In the genomic region with DNA sequence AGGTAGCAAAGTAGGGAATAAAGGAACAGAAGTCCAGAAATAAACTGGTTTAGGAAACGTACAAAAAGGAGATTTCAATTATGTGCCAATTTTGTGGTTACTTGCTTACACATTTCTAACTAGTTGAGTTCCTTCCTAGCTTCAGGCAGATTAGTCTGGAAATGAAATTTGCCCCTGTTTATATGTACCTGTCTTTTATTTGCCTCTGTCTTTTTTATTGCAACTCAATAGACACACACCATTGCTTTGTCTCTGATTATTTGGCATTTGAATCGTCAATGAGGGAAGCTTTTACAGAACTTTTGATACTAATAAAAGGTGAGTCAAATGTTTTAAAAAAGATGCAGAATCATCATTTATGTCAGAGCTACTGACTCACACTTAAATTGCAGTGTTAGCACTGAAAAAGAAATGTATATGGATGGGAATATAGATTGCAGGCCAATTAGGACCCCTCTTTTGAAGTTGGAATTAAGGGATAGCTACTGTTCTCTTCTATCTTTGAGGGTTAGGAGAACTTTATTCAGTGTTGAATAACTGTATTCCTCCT, we compare ENCODE assay signal across 18 cellular contexts.
A peak's percentile ranks its signal among the peaks of the same experiment; 100 is the strongest.
DNase-seq lines count a peak whose midpoint lies in the region; ATAC-seq, FAIRE-seq and TF ChIP-seq lines count a peak whose summit lies in the region.
"Had no signal": no experiment of that assay in that cellular context is flagged by ENCODE, and none has a peak within 500 bp of the region (broad histone marks: within the 10 kb centered on the region; RNA-seq: fewer than 3 reads in every experiment).

No MANE protein-coding gene starts in this region.

- H3K9me3 Mint-ChIP-seq in memory B cell, result no peaks in the 10 kb centered on the region
- no peaks in the 10 kb centered on the region for H3K9me3 Mint-ChIP-seq in natural killer cell treated with Interleukin-12 subunit alpha and Interleukin-12 subunit beta and Interleukin-15 and Interleukin-18, amount 100 ng/mL, for 72 hours

- H3K36me3 Mint-ChIP-seq in memory B cell, result peaks cover 19% of the 10 kb centered on the region
- no peaks in the 10 kb centered on the region for H3K36me3 Mint-ChIP-seq in natural killer cell treated with Interleukin-12 subunit alpha and Interleukin-12 subunit beta and Interleukin-15 and Interleukin-18, amount 100 ng/mL, for 72 hours

- TF ChIP-seq POLR2A in A549 (IDR thresholded peaks at IDR 0.05; ENCODE audit: low read length), result no peak

- peaks cover 54% of the 10 kb centered on the region for H3K4me1 Mint-ChIP-seq in memory B cell
- peaks cover 30 to 40% of the 10 kb centered on the region in 2 donors for H3K4me1 Mint-ChIP-seq in natural killer cell treated with Interleukin-12 subunit alpha and Interleukin-12 subunit beta and Interleukin-15 and Interleukin-18, amount 100 ng/mL, for 72 hours (ENCODE audit: low read depth in 2 of 2)

- CTCF ChIA-PET in A549 (lab: Yijun Ruan, JAX), result interaction anchor here (1.0 kb wide), 1 partner anchor 52 kb away, joined by 3 read pairs; no protein-coding TSS in a partner anchor
- CTCF ChIA-PET in PC-3 (lab: Charles Lee), result interaction anchor here (0.9 to 1.3 kb wide), 3 partner anchors 33 to 40 kb away, joined by 5 to 6 read pairs (median 5); no protein-coding TSS in a partner anchor

- H3K79me2 ChIP-seq in PC-3 (ENCODE audit: low read length), result peaks cover 8% of the 10 kb centered on the region; the same call in 1 of the 2 replicates

- H4K20me1 ChIP-seq in PC-3 (ENCODE audit: low read length), result no peaks in the 10 kb centered on the region

- H3K9ac ChIP-seq in PC-3 (ENCODE audit: low read length), result peak overlapping the region; percentile 46
- H3K9ac ChIP-seq: BLaER1 treated with 17β-estradiol and CSF1 and Interleukin-3, amounts not matched to agents 10 nM and 100 nM had no signal

- no peaks in the 10 kb centered on the region for H3K9me3 ChIP-seq in A549
- no peaks in the 10 kb centered on the region for H3K9me3 ChIP-seq in PC-3 (ENCODE audit: low read length)
- H3K9me3 ChIP-seq: HAP-1 had no signal

- H3K27me3 ChIP-seq in PC-3 (ENCODE audit: low read length), result no peaks in the 10 kb centered on the region
- H3K27me3 ChIP-seq in bronchial epithelial cell (ENCODE audit: control insufficient read depth, insufficient read depth, low read length), result no peaks in the 10 kb centered on the region
- H3K27me3 ChIP-seq: BLaER1 treated with 17β-estradiol and CSF1 and Interleukin-3, amounts not matched to agents 10 nM and 100 nM had no signal

- H3K4me2 ChIP-seq in A549, result no peak overlapping the region
- H3K4me2 ChIP-seq in PC-3 (ENCODE audit: low read length), result peak overlapping the region; percentile 78

- TF ChIP-seq EP300 in A549 (IDR thresholded peaks at IDR 0.05), result no peak

- ATAC-seq in A549, result no peak
- ATAC-seq in PC-3, result peak; percentile 77
- no peak for ATAC-seq in memory B cell (ENCODE audit: low read depth)
- ATAC-seq in natural killer cell treated with Interleukin-12 subunit alpha and Interleukin-12 subunit beta and Interleukin-15 and Interleukin-18, amount 100 ng/mL, for 72 hours, result no peak
- ATAC-seq: SK-N-SH treated with all-trans-retinoic acid at 6 μM for 48 hours had no signal

- POLR2A ChIA-PET in A549 (lab: Yijun Ruan, JAX) (no interaction called here), PC-3 (lab: Charles Lee; ENCODE audit: unreplicated experiment) (no interaction called here)

- no peak overlapping the region for H2AFZ ChIP-seq in PC-3 (ENCODE audit: low read length)

- 58% methylated on average over 2 of the region's 2 CpGs for WGBS in A549 (ENCODE audit: missing lambda C conversion rate)

- TF ChIP-seq RAD21 in A549 (conservative IDR thresholded peaks at IDR 0.05 in 1 of 2, IDR thresholded peaks at IDR 0.05 in 1 of 2), result no peak

- no peak overlapping the region for H3K27ac ChIP-seq in A549
- peak overlapping the region; percentile 85 for H3K27ac ChIP-seq in PC-3 (ENCODE audit: low read length)
- H3K27ac ChIP-seq: BLaER1 treated with 17β-estradiol and CSF1 and Interleukin-3, amounts not matched to agents 10 nM and 100 nM had no signal

- H3K4me1 ChIP-seq in A549, result peaks cover 28% of the 10 kb centered on the region
- H3K4me1 ChIP-seq in PC-3 (ENCODE audit: insufficient read depth, low read length), result peaks cover 41% of the 10 kb centered on the region

- H3K36me3 ChIP-seq in PC-3 (ENCODE audit: low read depth, low read length) (no peaks in the 10 kb centered on the region), bronchial epithelial cell (ENCODE audit: control insufficient read depth, insufficient read depth, low read length) (no peaks in the 10 kb centered on the region)
- H3K36me3 ChIP-seq: HAP-1 had no signal

- no peaks in the 10 kb centered on the region for H3F3A ChIP-seq in PC-3 (ENCODE audit: low read length, unreplicated experiment)

- FAIRE-seq in A549 (lab: Jason Lieb, UNC), result no peak
- no peak for FAIRE-seq in bronchial epithelial cell (lab: Jason Lieb, UNC)
- FAIRE-seq: G401.6 had no signal

- no TSS peak for BruUV-seq in PC-3 (replicated peaks; lab: Mats Ljungman, UMichigan)

- H3K4me3 ChIP-seq in A549 (no peak overlapping the region), PC-3 (ENCODE audit: low read length) (no peak overlapping the region), bronchial epithelial cell (ENCODE audit: low read depth, low read length) (no peak overlapping the region)
- H3K4me3 ChIP-seq: BLaER1 treated with 17β-estradiol and CSF1 and Interleukin-3, amounts not matched to agents 10 nM and 100 nM; HAP-1 had no signal

- no peaks in the 10 kb centered on the region for H3K27me3 Mint-ChIP-seq in memory B cell
- H3K27me3 Mint-ChIP-seq in natural killer cell treated with Interleukin-12 subunit alpha and Interleukin-12 subunit beta and Interleukin-15 and Interleukin-18, amount 100 ng/mL, for 72 hours, result no peaks in the 10 kb centered on the region

- H3K9me2 ChIP-seq in PC-3 (replicated peaks; ENCODE audit: low read length), result no peaks in the 10 kb centered on the region

- H3K4me3 Mint-ChIP-seq in memory B cell, result no peak overlapping the region
- H3K4me3 Mint-ChIP-seq in natural killer cell treated with Interleukin-12 subunit alpha and Interleukin-12 subunit beta and Interleukin-15 and Interleukin-18, amount 100 ng/mL, for 72 hours, result no peak overlapping the region

- intact Hi-C loops in PC-3 (cut with micrococcal nuclease), result loop anchor here (1.0 to 10.0 kb wide), 4 partner anchors 21 to 673 kb away; no protein-coding TSS in a partner anchor

- H3K27ac Mint-ChIP-seq in memory B cell, result peak overlapping the region; percentile 55
- no peak overlapping the region for H3K27ac Mint-ChIP-seq in natural killer cell treated with Interleukin-12 subunit alpha and Interleukin-12 subunit beta and Interleukin-15 and Interleukin-18, amount 100 ng/mL, for 72 hours

- no peak for DNase-seq in A549 (ENCODE audit: low read depth in 1 of 2, low spot score in 1 of 2)
- DNase-seq in PC-3, result peak; percentile 78
- DNase-seq in bronchial epithelial cell (ENCODE audit: low read depth), result peak; percentile 38
- no peak for DNase-seq in memory B cell (ENCODE audit: low spot score in 2 of 2)
- no peak for DNase-seq in dedifferentiated amniotic fluid mesenchymal stem cell (ENCODE audit: extremely low spot score)
- DNase-seq in natural killer cell treated with Interleukin-12 subunit alpha and Interleukin-12 subunit beta and Interleukin-15 and Interleukin-18, amount 100 ng/mL, for 72 hours (ENCODE audit: low spot score), result no peak
- no peak for DNase-seq in NCI-H2107 treated with DMSO at 0.1 percent for 48 hours (lab: John Stamatoyannopoulos, UW; ENCODE audit: unreplicated experiment)
- no peak for DNase-seq in AG20443 (ENCODE audit: low spot score)
- DNase-seq: 8988T, DND-41, NCI-H1436 treated with DMSO at 0.1 percent for 48 hours, NCI-H2081, NCI-H524, SHP77 treated with DMSO at 0.1 percent for 48 hours had no signal

- TF ChIP-seq CTCF in A549 (IDR thresholded peaks at IDR 0.05) (no peak), PC-3 (conservative IDR thresholded peaks at IDR 0.05; ENCODE audit: low read depth, low read length) (no peak), bronchial epithelial cell (IDR thresholded peaks at IDR 0.05; ENCODE audit: insufficient read depth, low read length, severe bottlenecking) (no peak)

TF ChIP-seq in A549, 52 proteins besides CTCF, POLR2A, EP300 and RAD21:
- TF ChIP-seq PHF8 (IDR thresholded peaks at IDR 0.05; ENCODE audit: borderline replicate concordance, low read depth), result no peak
- TF ChIP-seq RCOR1 (IDR thresholded peaks at IDR 0.05; ENCODE audit: low read depth, low read length), result no peak
- TF ChIP-seq MAFK (IDR thresholded peaks at IDR 0.05; ENCODE audit: partially characterized antibody), result peak; percentile 69
- TF ChIP-seq NFE2L2 (conservative IDR thresholded peaks at IDR 0.05; ENCODE audit: low read length), result no peak
- TF ChIP-seq FOSL2 (IDR thresholded peaks at IDR 0.05), result no peak
- TF ChIP-seq FOSL2 (CRISPR knock-in tag; IDR thresholded peaks at IDR 0.05), result no peak
- TF ChIP-seq, protein P1, sequence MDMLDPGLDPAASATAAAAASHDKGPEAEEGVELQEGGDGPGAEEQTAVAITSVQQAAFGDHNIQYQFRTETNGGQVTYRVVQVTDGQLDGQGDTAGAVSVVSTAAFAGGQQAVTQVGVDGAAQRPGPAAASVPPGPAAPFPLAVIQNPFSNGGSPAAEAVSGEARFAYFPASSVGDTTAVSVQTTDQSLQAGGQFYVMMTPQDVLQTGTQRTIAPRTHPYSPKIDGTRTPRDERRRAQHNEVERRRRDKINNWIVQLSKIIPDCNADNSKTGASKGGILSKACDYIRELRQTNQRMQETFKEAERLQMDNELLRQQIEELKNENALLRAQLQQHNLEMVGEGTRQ (IDR thresholded peaks at IDR 0.05), result no peak
- no peak for TF ChIP-seq ZNF302 (CRISPR knock-in tag; IDR thresholded peaks at IDR 0.05)

Comparison
In these comparisons a context has a peak if more than half of its experiments do, and no peak if none do; other contexts are left out.
1. DNase-seq: peak in PC-3 (single experiment) and bronchial epithelial cell (single experiment); none in A549 (0 of 2), memory B cell (0 of 2), dedifferentiated amniotic fluid mesenchymal stem cell (single experiment), natural killer cell treated with Interleukin-12 subunit alpha and Interleukin-12 subunit beta and Interleukin-15 and Interleukin-18, amount 100 ng/mL, for 72 hours (single experiment), NCI-H2107 treated with DMSO at 0.1 percent for 48 hours (single experiment) and AG20443 (single experiment).